Comparison of ENCODE assay signal across 8 cellular contexts in the genomic region with DNA sequence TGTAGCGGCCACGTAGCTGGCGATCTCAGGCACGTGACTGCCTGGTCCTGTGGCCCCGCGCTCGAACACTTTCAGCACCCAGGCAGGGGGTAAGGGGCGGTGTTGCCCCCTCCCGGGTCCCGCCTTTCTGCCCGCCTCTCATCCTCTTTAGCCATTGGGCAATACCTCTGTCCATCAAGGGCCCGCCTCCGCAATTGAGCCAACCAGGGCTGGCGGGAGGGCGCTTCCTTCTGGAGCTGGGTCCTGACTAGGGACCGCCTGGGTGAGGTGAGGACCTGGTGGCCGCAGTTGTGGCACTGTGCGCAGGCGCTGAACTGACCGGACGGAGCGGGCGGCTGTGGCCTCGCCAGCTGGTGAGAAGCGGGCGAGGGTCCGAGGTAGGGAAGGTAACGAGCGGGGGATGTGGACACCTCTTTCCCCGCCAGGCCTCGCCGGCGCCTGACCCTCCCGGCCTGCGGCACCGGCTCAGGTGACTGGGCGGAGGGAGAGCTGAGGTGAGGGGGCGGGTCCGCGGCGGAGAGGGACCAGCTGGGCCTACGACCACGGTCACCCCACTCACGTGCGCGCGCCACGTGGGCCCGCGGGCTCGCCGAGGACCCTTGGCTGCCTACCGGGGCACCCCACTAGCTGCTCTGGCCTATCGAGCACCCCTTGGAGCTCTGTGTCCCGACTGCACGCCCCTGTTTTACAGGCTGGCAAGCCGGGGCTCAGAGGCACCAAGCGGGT. TPM values are rescaled to one million over a fixed set of nuclear protein-coding genes. Genes with fewer than 3 reads are reported as not detected.
DNase-seq lines count a peak whose midpoint lies in the region; ATAC-seq and TF ChIP-seq lines count a peak whose summit lies in the region.

A gene with protein sequence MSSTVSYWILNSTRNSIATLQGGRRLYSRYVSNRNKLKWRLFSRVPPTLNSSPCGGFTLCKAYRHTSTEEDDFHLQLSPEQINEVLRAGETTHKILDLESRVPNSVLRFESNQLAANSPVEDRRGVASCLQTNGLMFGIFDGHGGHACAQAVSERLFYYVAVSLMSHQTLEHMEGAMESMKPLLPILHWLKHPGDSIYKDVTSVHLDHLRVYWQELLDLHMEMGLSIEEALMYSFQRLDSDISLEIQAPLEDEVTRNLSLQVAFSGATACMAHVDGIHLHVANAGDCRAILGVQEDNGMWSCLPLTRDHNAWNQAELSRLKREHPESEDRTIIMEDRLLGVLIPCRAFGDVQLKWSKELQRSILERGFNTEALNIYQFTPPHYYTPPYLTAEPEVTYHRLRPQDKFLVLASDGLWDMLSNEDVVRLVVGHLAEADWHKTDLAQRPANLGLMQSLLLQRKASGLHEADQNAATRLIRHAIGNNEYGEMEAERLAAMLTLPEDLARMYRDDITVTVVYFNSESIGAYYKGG (plus strand): TSS at position 228 of the 726 bp plus-strand sequence. CDS start 3,770 bp downstream, outside the sequence.

- H3K27me3 Mint-ChIP-seq in activated B cell treated with CpG ODN at 0.5 μM for 24 hours: no peaks in the 10 kb centered on the region
- peaks cover 6 to 12% (median 7%) of the 10 kb centered on the region in 3 donors for H3K27me3 Mint-ChIP-seq in immature natural killer cell (ENCODE audit: low read depth in 3 of 3)

- ATAC-seq in GM18907 (IDR thresholded peaks at IDR 0.05; ENCODE audit: unreplicated experiment): peak; percentile 97
- ATAC-seq in HG03139 (IDR thresholded peaks at IDR 0.05; ENCODE audit: unreplicated experiment): peak; percentile 94
- peak; percentile 99 for ATAC-seq in activated B cell treated with CpG ODN at 0.5 μM for 24 hours (ENCODE audit: low read depth)

- H3K4me1 Mint-ChIP-seq in activated B cell treated with CpG ODN at 0.5 μM for 24 hours (peaks cover 12% of the 10 kb centered on the region), immature natural killer cell (peaks cover 24 to 50% of the 10 kb centered on the region in 2 donors)

- H3K27ac ChIP-seq in caudate nucleus (ENCODE audit: low read depth, low read length): peak within 1 kb of the TSS; percentile 50

- DNase-seq in AG08395 (ENCODE audit: low spot score) (peak; percentile 96), NCI-H2196 treated with DMSO at 0.1 percent for 48 hours (lab: John Stamatoyannopoulos, UW; ENCODE audit: unreplicated experiment) (peak; percentile 74), activated B cell treated with CpG ODN at 0.5 μM for 24 hours (peak; percentile 81), caudate nucleus (lab: John Stamatoyannopoulos, UW) (peak; percentile 54 to 98 (median 87)), immature natural killer cell (peak; percentile 90 to 91 (median 91)), smooth muscle cell of the brain vasculature (ENCODE audit: low read depth, low spot score) (peak; percentile 81)

- no peaks in the 10 kb centered on the region for H3K9me3 Mint-ChIP-seq in activated B cell treated with CpG ODN at 0.5 μM for 24 hours
- H3K9me3 Mint-ChIP-seq in immature natural killer cell: no peaks in the 10 kb centered on the region

- intact Hi-C loops in activated B cell treated with CpG ODN at 0.5 μM for 24 hours (cut with micrococcal nuclease): loop anchor here (1.0 to 5.0 kb wide), 2 partner anchors 67 to 367 kb away; a partner anchor contains a TSS

- TF ChIP-seq CTCF in activated B cell treated with CpG ODN at 0.5 μM for 24 hours (IDR thresholded peaks at IDR 0.05): no peak

- POLR2A ChIA-PET in activated B cell treated with CpG ODN at 0.5 μM for 24 hours (lab: Charles Lee): interaction anchor here (0.6 to 1.7 kb wide), 6 partner anchors 12 to 1662 kb away, joined by 3 to 7 read pairs (median 3); a partner anchor contains a TSS

- CTCF ChIA-PET in activated B cell treated with CpG ODN at 0.5 μM for 24 hours (lab: Charles Lee): interaction anchor here (1.1 to 3.1 kb wide), 4 partner anchors 8 to 50 kb away, joined by 3 to 13 read pairs (median 5); a partner anchor contains a TSS

- H3K27ac Mint-ChIP-seq in activated B cell treated with CpG ODN at 0.5 μM for 24 hours (peak within 1 kb of the TSS; percentile 86), immature natural killer cell (peak within 1 kb of the TSS; percentile 76 to 97 (median 94))

- H3K36me3 Mint-ChIP-seq in activated B cell treated with CpG ODN at 0.5 μM for 24 hours (ENCODE audit: low read depth) (peaks cover 16% of the 10 kb centered on the region), immature natural killer cell (peaks cover 1 to 13% (median 6%) of the 10 kb centered on the region in 3 donors)

- H3K4me3 Mint-ChIP-seq in activated B cell treated with CpG ODN at 0.5 μM for 24 hours (peak within 1 kb of the TSS; percentile 99), immature natural killer cell (peak within 1 kb of the TSS; percentile 96 to 99 (median 99))

RNA-seq across cellular contexts. Expression of the gene that starts here (rescaled TPM):
- total RNA-seq in activated B cell treated with CpG ODN at 0.5 μM for 24 hours: 13.0 and 13.2 TPM in 2 replicates
- polyA plus RNA-seq in immature natural killer cell: 1 to 10 TPM in 2 of 3 donors, not detected in 1; 2.2 to 3.1 TPM

Comparison
In these comparisons a context has a peak if more than half of its experiments do, and no peak if none do; other contexts are left out.
1. Peak in every context shown above with its lines: DNase-seq, ATAC-seq and H3K27ac ChIP-seq.